Comparison of ENCODE assay signal across 16 cellular contexts in the genomic region with DNA sequence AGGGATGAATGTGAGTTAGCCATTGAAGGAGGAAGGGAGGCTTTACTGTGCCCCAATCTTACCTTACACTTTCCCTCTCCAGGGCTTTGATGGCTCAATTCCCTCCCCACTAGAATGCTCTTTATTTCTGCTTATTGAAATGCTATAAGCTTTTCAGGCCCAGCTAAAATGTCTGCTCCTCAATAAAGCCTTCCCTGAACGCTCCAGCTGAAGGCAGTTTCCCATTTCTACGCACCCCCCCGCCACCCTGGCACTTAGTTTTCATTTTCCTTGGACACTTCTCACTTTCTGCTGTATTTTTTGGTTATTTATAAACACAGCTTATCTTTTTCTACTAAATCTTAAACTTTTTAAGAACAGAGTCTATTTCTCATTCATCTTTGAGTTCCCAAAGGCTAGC. TPM values are rescaled to one million over a fixed set of nuclear protein-coding genes. Genes with fewer than 3 reads are reported as not detected.
DNase-seq lines count a peak whose midpoint lies in the region; ATAC-seq and TF ChIP-seq lines count a peak whose summit lies in the region.
"Had no signal": no experiment of that assay in that cellular context is flagged by ENCODE, and none has a peak within 500 bp of the region (broad histone marks: within the 10 kb centered on the region; RNA-seq: fewer than 3 reads in every experiment).

No MANE protein-coding gene starts in this region.

- no peaks in the 10 kb centered on the region for H3K27me3 ChIP-seq in GM23338 (ENCODE audit: insufficient read depth)
- no peaks in the 10 kb centered on the region for H3K27me3 ChIP-seq in endodermal cell (ENCODE audit: control insufficient read depth, insufficient read depth, low read length, poor library complexity, severe bottlenecking)
- H3K27me3 ChIP-seq: BLaER1 treated with 17β-estradiol and CSF1 and Interleukin-3, amounts not matched to agents 10 nM and 100 nM had no signal

- no peak for ATAC-seq in GM23338
- ATAC-seq in mucosa of descending colon, result no peak
- no peak for ATAC-seq in GM21528 (IDR thresholded peaks at IDR 0.05; ENCODE audit: low FRiP score, unreplicated experiment)
- ATAC-seq in GM21723 (IDR thresholded peaks at IDR 0.05; ENCODE audit: unreplicated experiment), result no peak

- no peaks in the 10 kb centered on the region for H3K9me2 ChIP-seq in GM23338 (ENCODE audit: insufficient read depth)

- H3K36me3 ChIP-seq in GM23338 (ENCODE audit: insufficient read depth) (no peaks in the 10 kb centered on the region), endodermal cell (ENCODE audit: control insufficient read depth, insufficient read depth, low read length) (no peaks in the 10 kb centered on the region), mucosa of descending colon (ENCODE audit: low read depth) (no peaks in the 10 kb centered on the region)
- H3K36me3 ChIP-seq: BLaER1 treated with 17β-estradiol and CSF1 and Interleukin-3, amounts not matched to agents 10 nM and 100 nM had no signal

- H3K9ac ChIP-seq in endodermal cell (ENCODE audit: extremely low read depth, low read length, poor library complexity, severe bottlenecking), result no peak overlapping the region
- H3K9ac ChIP-seq: BLaER1 treated with 17β-estradiol and CSF1 and Interleukin-3, amounts not matched to agents 10 nM and 100 nM had no signal

- peak overlapping the region; percentile 28; the same call in 1 of the 2 replicates for H3K4me2 ChIP-seq in GM23338
- H3K4me2 ChIP-seq: BLaER1 treated with 17β-estradiol and CSF1 and Interleukin-3, amounts not matched to agents 10 nM and 100 nM had no signal

- H3K36me3 Mint-ChIP-seq in GM23338 (ENCODE audit: low read depth) (peaks cover 3% of the 10 kb centered on the region; the same call in 2 of the 3 replicates), endodermal cell (ENCODE audit: low read depth) (no peaks in the 10 kb centered on the region)
- H3K36me3 Mint-ChIP-seq: IgD-negative memory B cell had no signal

- H3K27ac Mint-ChIP-seq in GM23338, result no peak overlapping the region
- H3K27ac Mint-ChIP-seq in endodermal cell, result no peak overlapping the region

- H3K4me3 Mint-ChIP-seq in GM23338, result no peak overlapping the region
- H3K4me3 Mint-ChIP-seq in endodermal cell, result no peak overlapping the region

- H3K27me3 Mint-ChIP-seq in GM23338 (ENCODE audit: insufficient read depth, low read depth, poor library complexity) (peaks cover 7% of the 10 kb centered on the region), endodermal cell (ENCODE audit: insufficient read depth) (no peaks in the 10 kb centered on the region)
- H3K27me3 Mint-ChIP-seq: IgD-negative memory B cell had no signal

- H3K79me2 ChIP-seq in GM23338 (replicated peaks; ENCODE audit: insufficient read depth), result no peaks in the 10 kb centered on the region

- H3K9me3 Mint-ChIP-seq in GM23338 (no peaks in the 10 kb centered on the region; the same call in 2 of the 3 replicates), endodermal cell (no peaks in the 10 kb centered on the region)
- H3K9me3 Mint-ChIP-seq: CD8-positive, alpha-beta memory T cell; IgD-negative memory B cell had no signal

- intact Hi-C loops in mucosa of descending colon (cut with DNase I, micrococcal nuclease), result no loop called here

- peak overlapping the region; percentile 53 for H2AFZ ChIP-seq in GM23338

- TF ChIP-seq CTCF in GM23338 (conservative IDR thresholded peaks at IDR 0.05; ENCODE audit: low read depth in 2 of 2) (no peak), endodermal cell (conservative IDR thresholded peaks at IDR 0.05) (no peak), mucosa of descending colon (IDR thresholded peaks at IDR 0.05) (no peak)

- H3K4me1 Mint-ChIP-seq in GM23338 (peaks cover 30% of the 10 kb centered on the region), endodermal cell (peaks cover 8% of the 10 kb centered on the region)
- H3K4me1 Mint-ChIP-seq: CD8-positive, alpha-beta memory T cell had no signal

- no peak for DNase-seq in GM23338 (ENCODE audit: low spot score)
- DNase-seq in endodermal cell, result no peak
- DNase-seq in substantia nigra (lab: John Stamatoyannopoulos, UW), result peak in 1 of 49 donors; percentile 17
- no peak for DNase-seq in mucosa of descending colon
- DNase-seq in COLO668 (lab: John Stamatoyannopoulos, UW; ENCODE audit: unreplicated experiment), result no peak
- DNase-seq: CD8-positive, alpha-beta memory T cell; H7; NCI-H187 treated with DMSO at 0.1 percent for 48 hours; NCI-H526 treated with DMSO at 0.1 percent for 48 hours; NK-92 treated with Interleukin-12 subunit alpha and Interleukin-12 subunit beta, amount 100 ng/mL, for 24 hours; SHP77 treated with DMSO at 0.1 percent for 48 hours had no signal

- H3K9me3 ChIP-seq in endodermal cell (ENCODE audit: control insufficient read depth, low read length), result no peaks in the 10 kb centered on the region
- no peaks in the 10 kb centered on the region for H3K9me3 ChIP-seq in mucosa of descending colon
- H3K9me3 ChIP-seq: BLaER1 treated with 17β-estradiol and CSF1 and Interleukin-3, amounts not matched to agents 10 nM and 100 nM had no signal

- 88 to 94% methylated on average over 3 of the region's 3 CpGs for WGBS in endodermal cell (ENCODE audit: insufficient coverage in 1 of 2, insufficient read length in 1 of 2), 2 experiments

- H3K27ac ChIP-seq in GM23338 (ENCODE audit: low read depth) (no peak overlapping the region), angular gyrus (ENCODE audit: low read depth, low read length) (peak overlapping the region; percentile 94), endodermal cell (ENCODE audit: low read depth, low read length) (peak overlapping the region; percentile 96), substantia nigra (ENCODE audit: low read depth, low read length, poor library complexity, severe bottlenecking) (peak overlapping the region; percentile 85)
- H3K27ac ChIP-seq: BLaER1 treated with 17β-estradiol and CSF1 and Interleukin-3, amounts not matched to agents 10 nM and 100 nM had no signal

- H3K4me3 ChIP-seq in GM23338 (no peak overlapping the region), endodermal cell (ENCODE audit: low read length) (no peak overlapping the region), mucosa of descending colon (no peak overlapping the region)
- H3K4me3 ChIP-seq: BLaER1 treated with 17β-estradiol and CSF1 and Interleukin-3, amounts not matched to agents 10 nM and 100 nM had no signal

- peaks cover 21% of the 10 kb centered on the region for H3K4me1 ChIP-seq in GM23338 (ENCODE audit: insufficient read depth)
- no peaks in the 10 kb centered on the region for H3K4me1 ChIP-seq in endodermal cell (ENCODE audit: control insufficient read depth, insufficient read depth, low read length)
- H3K4me1 ChIP-seq in mucosa of descending colon (ENCODE audit: low read depth), result peaks cover 2% of the 10 kb centered on the region

- H3F3A ChIP-seq in GM23338 (replicated peaks; ENCODE audit: low read depth), result no peaks in the 10 kb centered on the region; the same call in 1 of the 2 replicates

- H4K20me1 ChIP-seq in GM23338 (replicated peaks; ENCODE audit: insufficient read depth), result no peaks in the 10 kb centered on the region
- H4K20me1 ChIP-seq: BLaER1 treated with 17β-estradiol and CSF1 and Interleukin-3, amounts not matched to agents 10 nM and 100 nM had no signal

TF ChIP-seq in GM23338, 12 proteins besides CTCF, POLR2A, EP300 and RAD21 (continues in another document):
- no peak for TF ChIP-seq EZH2 (IDR thresholded peaks at IDR 0.05; ENCODE audit: low read depth, unreplicated experiment)

RNA-seq across cellular contexts. Expression of a gene that starts 7.1 kb away (rescaled TPM):
- 10.7 and 16.0 TPM in 2 replicates for total RNA-seq in GM23338 (2014; rRNA removed; shearing (Covaris generic))
- polyA plus RNA-seq in GM23338 (2016; fragmentation: Nextera tagmentation; extraction: Ambion mirVana), result 8.2 and 9.8 TPM in 2 replicates
- 10 to 100 TPM; 14.6 to 23.0 TPM for total RNA-seq in endodermal cell
- polyA plus RNA-seq in endodermal cell (2013, experiment 1 of 2), result 19.6 TPM
- 17.1 TPM for polyA plus RNA-seq in endodermal cell (2013, experiment 2 of 2)
- 10 to 100 TPM; 38.5 to 48.1 (median 45.9) TPM for total RNA-seq in mucosa of descending colon

RNA-seq across cellular contexts. Expression of a gene that starts 7.7 kb away (rescaled TPM):
- 55.8 and 72.4 TPM in 2 replicates for total RNA-seq in GM23338 (2014; rRNA removed; shearing (Covaris generic))
- 43.7 and 49.4 TPM in 2 replicates for polyA plus RNA-seq in GM23338 (2016; fragmentation: Nextera tagmentation; extraction: Ambion mirVana)
- 10 to 100 TPM; 39.2 to 48.6 TPM for total RNA-seq in endodermal cell
- polyA plus RNA-seq in endodermal cell (2013, experiment 1 of 2), result 35.5 TPM
- 37.9 TPM for polyA plus RNA-seq in endodermal cell (2013, experiment 2 of 2)
- total RNA-seq in mucosa of descending colon, result 10 to 100 TPM; 35.7 to 52.8 (median 36.5) TPM

RNA-seq across cellular contexts. Expression of a gene that starts 30.4 kb away (rescaled TPM):
- 2.1 and 2.4 TPM in 2 replicates for total RNA-seq in GM23338 (2014; rRNA removed; shearing (Covaris generic))
- polyA plus RNA-seq in GM23338 (2016; fragmentation: Nextera tagmentation; extraction: Ambion mirVana), result 0.92 and 1.2 TPM in 2 replicates
- under 1 TPM; 0.48 to 0.89 TPM for total RNA-seq in endodermal cell
- polyA plus RNA-seq in endodermal cell (2013, experiment 1 of 2), result 2.2 TPM
- polyA plus RNA-seq in endodermal cell (2013, experiment 2 of 2), result 2.1 TPM
- 100 to 1,000 TPM in 2 of 3 donors, 10 to 100 TPM in 1; 30.6 to 119 (median 107) TPM for total RNA-seq in mucosa of descending colon

RNA-seq across cellular contexts. Expression of a gene that starts 41.6 kb away (rescaled TPM):
- 5.2 and 9.7 TPM in 2 replicates for total RNA-seq in GM23338 (2014; rRNA removed; shearing (Covaris generic))
- 3.0 and 3.9 TPM in 2 replicates for polyA plus RNA-seq in GM23338 (2016; fragmentation: Nextera tagmentation; extraction: Ambion mirVana)
- total RNA-seq in endodermal cell (1 to 10 TPM; 7.5 to 9.2 TPM), mucosa of descending colon (10 to 100 TPM in 1 of 3 donors, 1 to 10 TPM in 2; 6.5 to 25.4 (median 7.5) TPM)
- polyA plus RNA-seq in endodermal cell (2013, experiment 1 of 2), result 13.4 TPM
- polyA plus RNA-seq in endodermal cell (2013, experiment 2 of 2), result 13.4 TPM
